12 cellular contexts compared by ENCODE assay signal in genomic region chr6:42007286-42007685, GRCh38.
A peak's percentile ranks its signal among the peaks of the same experiment; 100 is the strongest.
DNase-seq lines count a peak whose midpoint lies in the region; ATAC-seq lines count a peak whose summit lies in the region.
"Had no signal": no experiment of that assay in that cellular context is flagged by ENCODE, and none has a peak within 500 bp of the region (broad histone marks: within the 10 kb centered on the region; RNA-seq: fewer than 3 reads in every experiment).

No MANE protein-coding gene starts in this region.

- H3K4me1 Mint-ChIP-seq in T-helper 2 cell treated with Interferon-gamma antibody and Interleukin-4, amounts not matched to agents 5 μg/mL and 100 μg/mL, for 36 hours (ENCODE audit: low read depth): peaks cover 46% of the 10 kb centered on the region
- H3K4me1 Mint-ChIP-seq in central memory CD8-positive, alpha-beta T cell: peaks cover 45% of the 10 kb centered on the region

- peak overlapping the region; percentile 68 for H3K4me3 Mint-ChIP-seq in T-helper 2 cell treated with Interferon-gamma antibody and Interleukin-4, amounts not matched to agents 5 μg/mL and 100 μg/mL, for 36 hours
- H3K4me3 Mint-ChIP-seq in central memory CD8-positive, alpha-beta T cell: peak overlapping the region; percentile 63
- H3K4me3 Mint-ChIP-seq: endodermal cell had no signal

- no peaks in the 10 kb centered on the region for H3K9me3 Mint-ChIP-seq in T-helper 2 cell treated with Interferon-gamma antibody and Interleukin-4, amounts not matched to agents 5 μg/mL and 100 μg/mL, for 36 hours
- no peaks in the 10 kb centered on the region for H3K9me3 Mint-ChIP-seq in central memory CD8-positive, alpha-beta T cell

- peaks cover 26% of the 10 kb centered on the region for H3K36me3 Mint-ChIP-seq in T-helper 2 cell treated with Interferon-gamma antibody and Interleukin-4, amounts not matched to agents 5 μg/mL and 100 μg/mL, for 36 hours (ENCODE audit: low read depth)
- H3K36me3 Mint-ChIP-seq in central memory CD8-positive, alpha-beta T cell (ENCODE audit: insufficient read depth): peaks cover 37% of the 10 kb centered on the region

- H3K27ac Mint-ChIP-seq in T-helper 2 cell treated with Interferon-gamma antibody and Interleukin-4, amounts not matched to agents 5 μg/mL and 100 μg/mL, for 36 hours: peak overlapping the region; percentile 81
- peak overlapping the region; percentile 90 for H3K27ac Mint-ChIP-seq in central memory CD8-positive, alpha-beta T cell (ENCODE audit: low read depth)
- H3K27ac Mint-ChIP-seq: endodermal cell had no signal

- no peak for DNase-seq in T-helper 2 cell treated with Interferon-gamma antibody and Interleukin-4, amounts not matched to agents 5 μg/mL and 100 μg/mL, for 36 hours (ENCODE audit: low spot score)
- no peak for DNase-seq in T-helper 2 cell
- peak; percentile 13 for DNase-seq in NCI-H69 (lab: John Stamatoyannopoulos, UW)
- DNase-seq in central memory CD8-positive, alpha-beta T cell (ENCODE audit: low spot score in 2 of 2): no peak
- peak; percentile 30 for DNase-seq in stimulated activated CD8-positive, alpha-beta memory T cell treated with anti-CD3 and anti-CD28 coated beads, Interleukin-4, amount 100 ng/mL, for 48 hours
- no peak for DNase-seq in activated CD4-positive, CD25-positive, alpha-beta regulatory T cell treated with anti-CD3 and anti-CD28 coated beads, Interleukin-2, amount 50 U/mL, for 72 hours
- no peak for DNase-seq in NK-92 (lab: John Stamatoyannopoulos, UW; ENCODE audit: unreplicated experiment)
- DNase-seq: endodermal cell, NCI-H345, pancreas, testis had no signal

- no peak for ATAC-seq in central memory CD8-positive, alpha-beta T cell (replicated peaks; ENCODE audit: extremely low read depth, poor library complexity, severe bottlenecking)
- ATAC-seq in HG02981 (IDR thresholded peaks at IDR 0.05; ENCODE audit: unreplicated experiment): no peak

- H3K27me3 Mint-ChIP-seq in T-helper 2 cell treated with Interferon-gamma antibody and Interleukin-4, amounts not matched to agents 5 μg/mL and 100 μg/mL, for 36 hours (ENCODE audit: low read depth): no peaks in the 10 kb centered on the region
- no peaks in the 10 kb centered on the region for H3K27me3 Mint-ChIP-seq in central memory CD8-positive, alpha-beta T cell

Comparison
In these comparisons a context has a peak if more than half of its experiments do, and no peak if none do; other contexts are left out.
1. DNase-seq: peak in NCI-H69 (single experiment) and stimulated activated CD8-positive, alpha-beta memory T cell treated with anti-CD3 and anti-CD28 coated beads, Interleukin-4, amount 100 ng/mL, for 48 hours (single experiment); none in T-helper 2 cell treated with Interferon-gamma antibody and Interleukin-4, amounts not matched to agents 5 μg/mL and 100 μg/mL, for 36 hours (single experiment), T-helper 2 cell (0 of 5), central memory CD8-positive, alpha-beta T cell (0 of 2), activated CD4-positive, CD25-positive, alpha-beta regulatory T cell treated with anti-CD3 and anti-CD28 coated beads, Interleukin-2, amount 50 U/mL, for 72 hours (single experiment) and NK-92 (single experiment).